In the genomic region with DNA sequence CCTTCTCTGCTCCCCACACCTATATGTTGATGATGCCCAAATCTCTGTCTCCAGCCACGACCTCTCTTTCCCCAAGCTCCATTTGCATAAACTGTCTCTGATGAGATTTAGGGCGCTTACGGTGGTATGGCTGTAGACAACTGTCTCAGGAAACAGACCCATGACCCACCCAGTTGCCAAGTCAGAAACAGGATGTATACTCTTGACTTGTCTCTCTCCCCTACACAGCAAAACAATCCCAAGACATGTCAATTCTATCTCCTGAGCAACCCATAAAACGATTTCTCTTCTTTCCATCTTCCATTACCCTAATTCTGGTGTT, we compare ENCODE assay signal across 10 cellular contexts. TPM values are rescaled to one million over a fixed set of nuclear protein-coding genes. Genes with fewer than 3 reads are reported as not detected.
DNase-seq lines count a peak whose midpoint lies in the region; ATAC-seq and TF ChIP-seq lines count a peak whose summit lies in the region.
"Had no signal": no experiment of that assay in that cellular context is flagged by ENCODE, and none has a peak within 500 bp of the region (broad histone marks: within the 10 kb centered on the region; RNA-seq: fewer than 3 reads in every experiment).

No MANE protein-coding gene starts in this region.

- H3K9me3 ChIP-seq in Peyer's patch (no peaks in the 10 kb centered on the region), spleen (no peaks in the 10 kb centered on the region), MG63 (no peaks in the 10 kb centered on the region)
- H3K9me3 ChIP-seq in effector memory CD4-positive, alpha-beta T cell (ENCODE audit: control insufficient read depth, low read length): no peaks in the 10 kb centered on the region
- H3K9me3 ChIP-seq: ovary had no signal

- peaks cover 40% of the 10 kb centered on the region for H3K4me1 Mint-ChIP-seq in activated CD4-positive, alpha-beta T cell treated with anti-CD3 and anti-CD28 coated beads for 36 hours

- peak; percentile 42 for ATAC-seq in activated CD4-positive, alpha-beta T cell treated with anti-CD3 and anti-CD28 coated beads for 36 hours
- ATAC-seq in HG03097 (IDR thresholded peaks at IDR 0.05; ENCODE audit: low FRiP score, unreplicated experiment): no peak

- H3K36me3 ChIP-seq in Peyer's patch: peaks cover 0 to 17% (median 0%) of the 10 kb centered on the region in 3 donors
- peaks cover 12% of the 10 kb centered on the region for H3K36me3 ChIP-seq in effector memory CD4-positive, alpha-beta T cell (ENCODE audit: control insufficient read depth, insufficient read depth, low read length)
- H3K36me3 ChIP-seq in spleen: peaks cover 0 to 25% (median 18%) of the 10 kb centered on the region in 6 donors
- H3K36me3 ChIP-seq in MG63: no peaks in the 10 kb centered on the region; the same call in 1 of the 2 replicates
- H3K36me3 ChIP-seq: ovary had no signal

- CTCF ChIA-PET in activated CD4-positive, alpha-beta T cell treated with anti-CD3 and anti-CD28 coated beads for 36 hours (lab: Charles Lee): interaction anchor here (0.6 to 15.2 kb wide), 22 partner anchors 8 to 627 kb away, joined by 3 to 386 read pairs (median 12); a partner anchor contains a TSS

- TF ChIP-seq POLR2A in Peyer's patch (IDR thresholded peaks at IDR 0.05) (no peak), spleen (IDR thresholded peaks at IDR 0.05) (no peak)

- intact Hi-C loops in activated CD4-positive, alpha-beta T cell treated with anti-CD3 and anti-CD28 coated beads for 36 hours (cut with DNase I, micrococcal nuclease): loop anchor here in 1 of 2 experiments (2.0 kb wide), 1 partner anchor 54 kb away; no protein-coding TSS in a partner anchor
- intact Hi-C loops in spleen (cut with DNase I; ENCODE audit: low total_unique reads): loop anchor here (5.0 to 10.0 kb wide), 3 partner anchors 55 to 122 kb away; no protein-coding TSS in a partner anchor

- DNase-seq in activated CD4-positive, alpha-beta T cell treated with anti-CD3 and anti-CD28 coated beads for 36 hours: no peak
- no peak for DNase-seq in activated CD4-positive, alpha-beta T cell treated with anti-CD3 and anti-CD28 coated beads, Interleukin-2, amount 50 U/mL, for 48 hours
- DNase-seq in Peyer's patch (peak in 1 of 3 donors; percentile 47), spleen (no peak), MG63 (no peak), HCEC 1CT (no peak)
- peak in 1 of 3 donors; percentile 37 for DNase-seq in effector memory CD4-positive, alpha-beta T cell
- DNase-seq: NCI-H2171 treated with DMSO at 0.1 percent for 48 hours had no signal

- no peaks in the 10 kb centered on the region for H3K9me3 Mint-ChIP-seq in activated CD4-positive, alpha-beta T cell treated with anti-CD3 and anti-CD28 coated beads for 36 hours (ENCODE audit: low read depth)

- peak overlapping the region; percentile 79 for H3K27ac Mint-ChIP-seq in activated CD4-positive, alpha-beta T cell treated with anti-CD3 and anti-CD28 coated beads for 36 hours

- H3K27me3 ChIP-seq in Peyer's patch (no peaks in the 10 kb centered on the region), spleen (replicated peaks in 1 of 7) (no peaks in the 10 kb centered on the region), MG63 (no peaks in the 10 kb centered on the region)
- H3K27me3 ChIP-seq in effector memory CD4-positive, alpha-beta T cell (replicated peaks; ENCODE audit: control insufficient read depth, insufficient read depth, low read length, poor library complexity, severe bottlenecking): no peaks in the 10 kb centered on the region
- H3K27me3 ChIP-seq: ovary had no signal

- peak overlapping the region; percentile 59 for H3K4me3 Mint-ChIP-seq in activated CD4-positive, alpha-beta T cell treated with anti-CD3 and anti-CD28 coated beads for 36 hours

- POLR2A ChIA-PET in activated CD4-positive, alpha-beta T cell treated with anti-CD3 and anti-CD28 coated beads for 36 hours (lab: Charles Lee): interaction anchor here (0.8 to 2.0 kb wide), 7 partner anchors 9 to 60 kb away, joined by 5 to 8 read pairs (median 7); no protein-coding TSS in a partner anchor

- H3K27ac ChIP-seq in Peyer's patch (peak overlapping the region; percentile 2 to 62 (median 32)), spleen (peak overlapping the region; percentile 42 to 83 (median 75))
- peak overlapping the region; percentile 65 for H3K27ac ChIP-seq in effector memory CD4-positive, alpha-beta T cell (ENCODE audit: insufficient read depth, low read length, poor library complexity, severe bottlenecking)
- H3K27ac ChIP-seq: ovary had no signal

- H3K4me3 ChIP-seq in Peyer's patch (peak overlapping the region in 2 of 4 donors; percentile 16 to 30), spleen (peak overlapping the region in 7 of 8 donors; percentile 20 to 69 (median 37)), MG63 (no peak overlapping the region)
- H3K4me3 ChIP-seq in effector memory CD4-positive, alpha-beta T cell (ENCODE audit: insufficient read depth, low read depth, low read length, poor library complexity, severe bottlenecking): peak overlapping the region; percentile 53

- no peaks in the 10 kb centered on the region for H3K27me3 Mint-ChIP-seq in activated CD4-positive, alpha-beta T cell treated with anti-CD3 and anti-CD28 coated beads for 36 hours

- 2 to 6% (median 3%) methylated on average over 4 of the region's 4 CpGs for WGBS in spleen, 5 donors

- TF ChIP-seq CTCF in Peyer's patch (IDR thresholded peaks at IDR 0.05): no peak
- TF ChIP-seq CTCF in spleen (IDR thresholded peaks at IDR 0.05 in 8 of 11, conservative IDR thresholded peaks at IDR 0.05 in 3 of 11): no peak

- peaks cover 0 to 14% (median 2%) of the 10 kb centered on the region in 4 donors for H3K4me1 ChIP-seq in Peyer's patch
- peaks cover 29% of the 10 kb centered on the region for H3K4me1 ChIP-seq in effector memory CD4-positive, alpha-beta T cell (ENCODE audit: control insufficient read depth, insufficient read depth, low read length, poor library complexity, severe bottlenecking)
- peaks cover 24 to 39% (median 31%) of the 10 kb centered on the region in 6 donors for H3K4me1 ChIP-seq in spleen

- H3K36me3 Mint-ChIP-seq in activated CD4-positive, alpha-beta T cell treated with anti-CD3 and anti-CD28 coated beads for 36 hours (ENCODE audit: low read depth): peaks cover 13% of the 10 kb centered on the region

RNA-seq across cellular contexts. Expression of a gene that starts 13.9 kb away (rescaled TPM):
- total RNA-seq in activated CD4-positive, alpha-beta T cell treated with anti-CD3 and anti-CD28 coated beads for 36 hours: 100 to 1,000 TPM in 1 of 2 experiments, 10 to 100 TPM in 1; 91.3 to 104 TPM
- total RNA-seq in Peyer's patch (10 to 100 TPM; 26.6 to 40.4 (median 33.8) TPM), spleen (10 to 100 TPM; 28.0 to 84.6 (median 56.7) TPM)
- 10 to 100 TPM; 40.3 to 55.6 (median 45.6) TPM for polyA plus RNA-seq in spleen
- 27.3 and 33.6 TPM in 2 replicates for total RNA-seq in MG63 (2014; rRNA removed; shearing (Covaris generic); ENCODE audit: low replicate concordance)

RNA-seq across cellular contexts. Expression of a gene that starts 14.7 kb away (rescaled TPM):
- 10 to 100 TPM; 29.4 to 45.8 TPM for total RNA-seq in activated CD4-positive, alpha-beta T cell treated with anti-CD3 and anti-CD28 coated beads for 36 hours
- 1 to 10 TPM; 1.7 to 9.0 (median 4.8) TPM for total RNA-seq in Peyer's patch
- total RNA-seq in spleen: 10 to 100 TPM in 6 of 7 donors, 1 to 10 TPM in 1; 8.1 to 19.6 (median 12.9) TPM
- polyA plus RNA-seq in spleen: 10 to 100 TPM; 11.5 to 15.6 (median 12.9) TPM
- 0.64 and 1.2 TPM in 2 replicates for total RNA-seq in MG63 (2014; rRNA removed; shearing (Covaris generic); ENCODE audit: low replicate concordance)

RNA-seq across cellular contexts. Expression of a gene that starts 28.9 kb away (rescaled TPM):
- 100 to 1,000 TPM in 1 of 2 experiments, 10 to 100 TPM in 1; 100.0 to 105 TPM for total RNA-seq in activated CD4-positive, alpha-beta T cell treated with anti-CD3 and anti-CD28 coated beads for 36 hours
- total RNA-seq in Peyer's patch (100 to 1,000 TPM in 1 of 4 donors, 10 to 100 TPM in 3; 38.6 to 328 (median 45.2) TPM), spleen (10 to 100 TPM; 30.7 to 53.5 (median 34.5) TPM)
- polyA plus RNA-seq in spleen: 10 to 100 TPM; 12.8 to 27.7 (median 14.5) TPM
- 19.4 and 26.1 TPM in 2 replicates for total RNA-seq in MG63 (2014; rRNA removed; shearing (Covaris generic); ENCODE audit: low replicate concordance)

RNA-seq across cellular contexts. Expression of a gene that starts 53.1 kb away (rescaled TPM):
- total RNA-seq in activated CD4-positive, alpha-beta T cell treated with anti-CD3 and anti-CD28 coated beads for 36 hours: 100 to 1,000 TPM; 451 to 502 TPM
- 100 to 1,000 TPM; 313 to 404 (median 383) TPM for total RNA-seq in Peyer's patch
- total RNA-seq in spleen: 1,000 to 10,000 TPM; 1,072 to 2,111 (median 1,510) TPM
- polyA plus RNA-seq in spleen: 100 to 1,000 TPM; 514 to 675 (median 646) TPM
- 25.6 and 28.9 TPM in 2 replicates for total RNA-seq in MG63 (2014; rRNA removed; shearing (Covaris generic); ENCODE audit: low replicate concordance)
